Comparison of ENCODE assay signal across 10 cellular contexts in genomic region chr5:95863383-95863757, GRCh38. TPM values are rescaled to one million over a fixed set of nuclear protein-coding genes. Genes with fewer than 3 reads are reported as not detected.
DNase-seq lines count a peak whose midpoint lies in the region; ATAC-seq and TF ChIP-seq lines count a peak whose summit lies in the region.
"Had no signal": no experiment of that assay in that cellular context is flagged by ENCODE, and none has a peak within 500 bp of the region (broad histone marks: within the 10 kb centered on the region; RNA-seq: fewer than 3 reads in every experiment).

No MANE protein-coding gene starts in this region.

- H3K79me2 ChIP-seq in osteoblast (ENCODE audit: insufficient read depth, low read length): no peaks in the 10 kb centered on the region
- H3K79me2 ChIP-seq in H9 (ENCODE audit: insufficient read depth, low read length): no peaks in the 10 kb centered on the region

- peak overlapping the region; percentile 58 for H2AFZ ChIP-seq in osteoblast (ENCODE audit: low read length)
- H2AFZ ChIP-seq in H9 (ENCODE audit: low read length): no peak overlapping the region

- H3K9me3 ChIP-seq in esophagus squamous epithelium (no peaks in the 10 kb centered on the region), osteoblast (ENCODE audit: low read depth, low read length) (no peaks in the 10 kb centered on the region), H9 (ENCODE audit: control insufficient read depth, low read depth, low read length) (no peaks in the 10 kb centered on the region)

- H3K36me3 ChIP-seq in esophagus squamous epithelium (no peaks in the 10 kb centered on the region), osteoblast (ENCODE audit: insufficient read depth, low read length) (no peaks in the 10 kb centered on the region)

- no peak overlapping the region for H3K23ac ChIP-seq in H9 (ENCODE audit: insufficient read length, low read depth, low read length)

- no peak overlapping the region for H2AK5ac ChIP-seq in H9 (ENCODE audit: insufficient read length, low read length)

- intact Hi-C loops in esophagus squamous epithelium (cut with DNase I): no loop called here

- TF ChIP-seq POLR2A in esophagus squamous epithelium (IDR thresholded peaks at IDR 0.05): peak in 1 of 4 donors; percentile 46

- no peak overlapping the region for H3K18ac ChIP-seq in H9 (ENCODE audit: insufficient read length, low read depth, low read length)

- H2BK15ac ChIP-seq in H9 (ENCODE audit: low read depth, low read length): no peak overlapping the region

- H3K4me1 Mint-ChIP-seq in H9: peaks cover 27 to 28% of the 10 kb centered on the region in 2 experiments

- peak overlapping the region; percentile 37 to 94 (median 88) for H3K27ac ChIP-seq in esophagus squamous epithelium
- H3K27ac ChIP-seq in osteoblast (ENCODE audit: low read depth, low read length): peak overlapping the region; percentile 100
- no peak overlapping the region for H3K27ac ChIP-seq in H9 (ENCODE audit: insufficient read length, low read depth, low read length)

- H3K23me2 ChIP-seq in H9 (ENCODE audit: insufficient read length, low read depth, low read length, poor library complexity, severe bottlenecking): no peaks in the 10 kb centered on the region

- no peak overlapping the region for H3K56ac ChIP-seq in H9 (ENCODE audit: insufficient read length, low read depth, low read length)

- no peak overlapping the region for H2BK5ac ChIP-seq in H9 (ENCODE audit: insufficient read length, low read length)

- H2BK20ac ChIP-seq in H9 (ENCODE audit: low read depth, low read length, poor library complexity, severe bottlenecking): no peak overlapping the region

- H3K4me3 Mint-ChIP-seq in H9: no peak overlapping the region
- H3K4me3 Mint-ChIP-seq: activated T-helper 1 cell treated with anti-CD3 and anti-CD28 coated beads, Interleukin-12 subunit alpha, Interleukin-12 subunit beta, Interleukin-2, Interleukin-4 antibody, amounts not matched to agents 30 ng/mL and 10 ng/mL and 1 ng/mL, durations not matched to agents 14 hours and 24 hours and 36 hours had no signal

- no peak overlapping the region for H3K4ac ChIP-seq in H9 (ENCODE audit: low read depth, low read length)

- H3K36me3 Mint-ChIP-seq in H9 (ENCODE audit: insufficient read depth in 1 of 3, low read depth in 3 of 3): peaks cover 0 to 4% (median 0%) of the 10 kb centered on the region in 3 experiments; a peak in 1 of 7 replicates

- H3K4me2 ChIP-seq in osteoblast (ENCODE audit: insufficient read depth, low read length): peak overlapping the region; percentile 68
- H3K4me2 ChIP-seq in H9 (ENCODE audit: insufficient read depth, insufficient read length, low read length): no peak overlapping the region

- TF ChIP-seq CTCF in AG10803 (conservative IDR thresholded peaks at IDR 0.05; ENCODE audit: low read length): no peak
- TF ChIP-seq CTCF in esophagus squamous epithelium (IDR thresholded peaks at IDR 0.05): no peak
- no peak for TF ChIP-seq CTCF in osteoblast (IDR thresholded peaks at IDR 0.05; ENCODE audit: extremely low read depth, low read depth, low read length)
- no peak for TF ChIP-seq CTCF in H9 (conservative IDR thresholded peaks at IDR 0.05)

- no peaks in the 10 kb centered on the region; the same call in none of the 2 replicates for H3K27me3 Mint-ChIP-seq in H9 (ENCODE audit: low read depth)

- H3K27ac Mint-ChIP-seq in H9: no peak overlapping the region; a peak in 1 of 7 replicates

- H3K9ac ChIP-seq in H9 (ENCODE audit: extremely low read depth, insufficient read length, low read length): no peak overlapping the region

- H3K79me1 ChIP-seq in H9 (ENCODE audit: insufficient read depth, low read depth, low read length, poor library complexity, severe bottlenecking): no peaks in the 10 kb centered on the region

- ATAC-seq in GM18870 (IDR thresholded peaks at IDR 0.05; ENCODE audit: unreplicated experiment): no peak

- WGBS in esophagus squamous epithelium, 2 donors: 68 to 94% methylated on average over 3 to 4 of the region's 4 CpGs
- no CpG with 5 or more reads among the region's 4 CpGs for WGBS in H9 (ENCODE audit: extremely low coverage, insufficient read length, low lambda C conversion rate)

- H4K91ac ChIP-seq in H9 (ENCODE audit: insufficient read length, low read depth, low read length): no peak overlapping the region

- H4K8ac ChIP-seq in H9 (replicated peaks; ENCODE audit: insufficient read length, low read depth, low read length): no peak overlapping the region

- no peak overlapping the region for H2BK120ac ChIP-seq in H9 (ENCODE audit: low read depth, low read length, poor library complexity, severe bottlenecking)

- H3K4me1 ChIP-seq in esophagus squamous epithelium: peaks cover 10 to 79% (median 42%) of the 10 kb centered on the region in 3 donors
- H3K4me1 ChIP-seq in osteoblast (ENCODE audit: insufficient read depth, low read length): peaks cover 76% of the 10 kb centered on the region
- H3K4me1 ChIP-seq in H9 (ENCODE audit: insufficient read depth, low read length): peaks cover 4% of the 10 kb centered on the region; the same call in 1 of the 2 replicates

- DNase-seq in AG10803 (ENCODE audit: low read depth) (peak; percentile 82), NOMO-1 (lab: John Stamatoyannopoulos, UW; ENCODE audit: unreplicated experiment in 2 of 2) (peak; percentile 35 to 74), esophagus squamous epithelium (lab: John Stamatoyannopoulos, UW) (no peak), osteoblast (ENCODE audit: insufficient read length, low spot score, missing footprints) (no peak), KG1 (lab: John Stamatoyannopoulos, UW) (no peak), hepatic stellate cell (ENCODE audit: low spot score) (no peak), H9 (no peak)
- DNase-seq: stimulated activated CD4-positive, alpha-beta T cell treated with anti-CD3 and anti-CD28 coated beads, Interleukin-4, amount 100 ng/mL, for 1 hour had no signal

- H3K9me3 Mint-ChIP-seq in H9: no peaks in the 10 kb centered on the region; a peak in 1 of 5 replicates

- no peak overlapping the region for H3K14ac ChIP-seq in H9 (ENCODE audit: insufficient read depth, low read length)

- H3K4me3 ChIP-seq in AG10803 (ENCODE audit: low read length): no peak overlapping the region
- H3K4me3 ChIP-seq in esophagus squamous epithelium: peak overlapping the region in 1 of 4 donors; percentile 29
- peak overlapping the region; percentile 7 for H3K4me3 ChIP-seq in osteoblast (ENCODE audit: insufficient read depth, low read length)

- H3T11ph ChIP-seq in H9 (ENCODE audit: low read length): no peak overlapping the region

- H4K20me1 ChIP-seq in osteoblast (ENCODE audit: insufficient read depth, low read length) (no peaks in the 10 kb centered on the region), H9 (ENCODE audit: control insufficient read depth, insufficient read depth, insufficient read length) (no peaks in the 10 kb centered on the region)

- H2BK12ac ChIP-seq in H9 (ENCODE audit: insufficient read length, low read depth, low read length): no peak overlapping the region

- H4K5ac ChIP-seq in H9 (ENCODE audit: insufficient read length, low read depth, low read length): no peak overlapping the region

- H3K27me3 ChIP-seq in esophagus squamous epithelium (no peaks in the 10 kb centered on the region), osteoblast (ENCODE audit: insufficient read depth, low read length) (no peaks in the 10 kb centered on the region), H9 (ENCODE audit: insufficient read depth, low read length) (no peaks in the 10 kb centered on the region)

RNA-seq across cellular contexts. Expression of gene GLRX, which starts 40.8 kb away (rescaled TPM):
- total RNA-seq in esophagus squamous epithelium (10 to 100 TPM in 3 of 4 donors, 1 to 10 TPM in 1; 5.3 to 37.8 (median 14.2) TPM), osteoblast (59.0 and 77.2 TPM in 2 replicates), H9 (2021) (13.7 and 13.8 TPM in 2 replicates)

Comparison
In these comparisons a context has a peak if more than half of its experiments do, and no peak if none do; other contexts are left out.
1. DNase-seq: peak in AG10803 (single experiment) and NOMO-1 (2 of 2); none in esophagus squamous epithelium (single experiment), osteoblast (single experiment), KG1 (single experiment), hepatic stellate cell (single experiment) and H9 (single experiment).